ENCODE assay signal across 11 cellular contexts in genomic region chr2:217941339-217941738, GRCh38.
DNase-seq lines count a peak whose midpoint lies in the region; ATAC-seq and TF ChIP-seq lines count a peak whose summit lies in the region.
"Had no signal": no experiment of that assay in that cellular context is flagged by ENCODE, and none has a peak within 500 bp of the region (broad histone marks: within the 10 kb centered on the region; RNA-seq: fewer than 3 reads in every experiment).

No MANE protein-coding gene starts in this region.

- intact Hi-C loops in transverse colon (cut with DNase I; ENCODE audit: low total_unique reads), result loop anchor here (5.0 kb wide), 1 partner anchor 46 kb away; no protein-coding TSS in a partner anchor

- H2AFZ ChIP-seq in neuronal stem cell (ENCODE audit: low read length), result no peak overlapping the region

- peak overlapping the region; percentile 67 for H2AK5ac ChIP-seq in neuronal stem cell (ENCODE audit: low read depth, low read length)

- no peak for TF ChIP-seq EP300 in transverse colon (IDR thresholded peaks at IDR 0.05; ENCODE audit: low read depth)

- H3K9ac ChIP-seq in neuronal stem cell (ENCODE audit: low read depth, low read length, poor library complexity), result no peak overlapping the region

- no peak overlapping the region for H3K4me2 ChIP-seq in neuronal stem cell (ENCODE audit: insufficient read depth, low read length, poor library complexity, severe bottlenecking)

- in situ Hi-C loops in transverse colon (cut with MboI; ENCODE audit: low pct_ligation_motif_present in 1 of 4, low pct_unique_long_range_greater_than_20kb in 1 of 4, low sequenced_read_pairs in 3 of 4), result no loop called here

- TF ChIP-seq CTCF in fibroblast of pulmonary artery (IDR thresholded peaks at IDR 0.05; ENCODE audit: low read length, missing control alignments) (no peak), transverse colon (IDR thresholded peaks at IDR 0.05) (no peak)

- H3K18ac ChIP-seq in neuronal stem cell (ENCODE audit: low read length), result no peak overlapping the region

- no peak overlapping the region for H2BK120ac ChIP-seq in neuronal stem cell (ENCODE audit: low read depth, low read length)

- H3K79me1 ChIP-seq in neuronal stem cell (ENCODE audit: low read depth, low read length), result no peaks in the 10 kb centered on the region

- H3K14ac ChIP-seq in neuronal stem cell (ENCODE audit: low read length), result peak overlapping the region; percentile 15

- no peak for TF ChIP-seq POLR2A in transverse colon (IDR thresholded peaks at IDR 0.05)

- no peaks in the 10 kb centered on the region for H3K36me3 ChIP-seq in neuronal stem cell (replicated peaks in 1 of 2; ENCODE audit: control insufficient read depth in 2 of 2, insufficient read depth in 2 of 2, low read length in 2 of 2)
- no peaks in the 10 kb centered on the region for H3K36me3 ChIP-seq in transverse colon

- DNase-seq in fibroblast of pulmonary artery (ENCODE audit: low read depth) (no peak), neuronal stem cell (ENCODE audit: low spot score) (no peak), transverse colon (no peak), NCI-H2081 treated with DMSO at 0.1 percent for 48 hours (lab: John Stamatoyannopoulos, UW) (no peak)
- DNase-seq in activated CD4-positive, alpha-beta T cell treated with anti-CD3 and anti-CD28 coated beads for 1 hour, result no peak
- DNase-seq: activated CD4-positive, alpha-beta T cell treated with anti-CD3 and anti-CD28 coated beads, Interleukin-2, amount 50 U/mL, for 48 hours; activated gamma-delta T cell treated with Interleukin-2 at 50 U/mL for 16 hours; GOT3 had no signal

- H3K9me3 ChIP-seq in neuronal stem cell (replicated peaks in 1 of 2; ENCODE audit: control insufficient read depth in 2 of 2, insufficient read depth in 1 of 2, low read depth in 1 of 2, low read length in 2 of 2), result no peaks in the 10 kb centered on the region
- no peaks in the 10 kb centered on the region for H3K9me3 ChIP-seq in transverse colon
- H3K9me3 ChIP-seq: mucosa of descending colon had no signal

- no peak overlapping the region for H2BK15ac ChIP-seq in neuronal stem cell (ENCODE audit: low read length)

- peak overlapping the region; percentile 10 for H2BK12ac ChIP-seq in neuronal stem cell (ENCODE audit: low read length)

- H3K4me1 ChIP-seq in neuronal stem cell (ENCODE audit: control insufficient read depth in 2 of 2, insufficient read depth in 1 of 2, low read depth in 1 of 2, low read length in 2 of 2), result peaks cover 9 to 11% of the 10 kb centered on the region in 2 donors
- H3K4me1 ChIP-seq in transverse colon, result peaks cover 0 to 56% (median 24%) of the 10 kb centered on the region in 4 donors

- H3K4ac ChIP-seq in neuronal stem cell (ENCODE audit: low read length), result no peak overlapping the region

- WGBS in neuronal stem cell (ENCODE audit: extremely low coverage in 2 of 2, insufficient read length in 2 of 2, insufficient replicate concordance in 1 of 2), 2 donors, result no CpG with 5 or more reads among the region's 11 CpGs
- 40% methylated on average over 1 to 10 of the region's 11 CpGs for WGBS in transverse colon (ENCODE audit: low coverage in 1 of 2), 2 donors

- H3K27me3 ChIP-seq in neuronal stem cell (ENCODE audit: control insufficient read depth in 3 of 3, insufficient read depth in 3 of 3, low read depth in 1 of 3, low read length in 3 of 3) (peaks cover 0 to 5% (median 0%) of the 10 kb centered on the region in 3 experiments), transverse colon (no peaks in the 10 kb centered on the region)

- H3K23ac ChIP-seq in neuronal stem cell (ENCODE audit: low read depth, low read length, poor library complexity), result no peak overlapping the region

- no peak for ATAC-seq in HG03175 (IDR thresholded peaks at IDR 0.05; ENCODE audit: unreplicated experiment)
- ATAC-seq: mucosa of descending colon had no signal

- no peak overlapping the region for H4K8ac ChIP-seq in neuronal stem cell (ENCODE audit: low read depth, low read length)

- H2BK5ac ChIP-seq in neuronal stem cell (ENCODE audit: low read length), result no peak overlapping the region

- H4K91ac ChIP-seq in neuronal stem cell (ENCODE audit: low read depth, low read length, poor library complexity), result peak overlapping the region; percentile 56

- H3K27ac ChIP-seq in angular gyrus (ENCODE audit: low read depth, low read length), result peak overlapping the region; percentile 10
- H3K27ac ChIP-seq in neuronal stem cell (replicated peaks; ENCODE audit: low read length), result no peak overlapping the region
- peak overlapping the region; percentile 85 to 95 (median 89) for H3K27ac ChIP-seq in transverse colon

- peak overlapping the region; percentile 68 for H3K4me3 ChIP-seq in fibroblast of pulmonary artery (replicated peaks; ENCODE audit: low read depth, low read length)
- H3K4me3 ChIP-seq in neuronal stem cell (ENCODE audit: low read length in 2 of 2), result no peak overlapping the region
- H3K4me3 ChIP-seq in transverse colon, result peak overlapping the region; percentile 38 to 50 (median 42)
- H3K4me3 ChIP-seq: mucosa of descending colon had no signal

Comparison
In these comparisons a context has a peak if more than half of its experiments do, and no peak if none do; other contexts are left out.
1. H3K4me3 ChIP-seq: peak in fibroblast of pulmonary artery (single experiment) and transverse colon (4 of 4); none in neuronal stem cell (0 of 2).